ENCODE assay signal across 22 cellular contexts in genomic region chr21:40852563-40852962, GRCh38. TPM values are rescaled to one million over a fixed set of nuclear protein-coding genes. Genes with fewer than 3 reads are reported as not detected.
"Had no signal": no experiment of that assay in that cellular context is flagged by ENCODE, and none has a peak within 500 bp of the region (broad histone marks: within the 10 kb centered on the region; RNA-seq: fewer than 3 reads in every experiment).

No MANE protein-coding gene starts in this region.

- H3K36me3 Mint-ChIP-seq: activated naive CD8-positive, alpha-beta T cell treated with anti-CD3 and anti-CD28 coated beads for 36 hours had no signal

- H3K4me1 ChIP-seq: body of pancreas, colonic mucosa, right atrium auricular region, transverse colon had no signal

- H3K27ac Mint-ChIP-seq: activated CD8-positive, alpha-beta T cell treated with anti-CD3 and anti-CD28 coated beads for 36 hours; activated naive CD8-positive, alpha-beta T cell treated with anti-CD3 and anti-CD28 coated beads for 36 hours; nephron had no signal

- DNase-seq: activated CD4-positive, alpha-beta T cell treated with anti-CD3 and anti-CD28 coated beads for 4 hours; activated CD8-positive, alpha-beta T cell treated with anti-CD3 and anti-CD28 coated beads for 36 hours; activated naive CD8-positive, alpha-beta T cell treated with anti-CD3 and anti-CD28 coated beads for 36 hours; activated T-cell treated with anti-CD3 and anti-CD28 coated beads, Interleukin-2, amount 50 U/mL, for 4 hours; amygdala; body of pancreas; central memory CD4-positive, alpha-beta T cell; colonic mucosa; occipital lobe; stimulated activated CD4-positive, alpha-beta T cell treated with anti-CD3 and anti-CD28 coated beads, Interleukin-4, amount 100 ng/mL, for 24 hours; stimulated activated naive CD4-positive, alpha-beta T cell; substantia nigra; T-helper 1 cell; T1000; transverse colon had no signal

- H3K27me3 ChIP-seq: colonic mucosa, right atrium auricular region had no signal

- H3K4me3 ChIP-seq: body of pancreas, colonic mucosa, hepatocyte, right atrium auricular region, skin epidermis, transverse colon had no signal

- H3K9me3 ChIP-seq: body of pancreas, colonic mucosa, right atrium auricular region, transverse colon had no signal

- H3K4me1 Mint-ChIP-seq: activated naive CD8-positive, alpha-beta T cell treated with anti-CD3 and anti-CD28 coated beads for 36 hours had no signal

- H3K9me3 Mint-ChIP-seq: activated CD8-positive, alpha-beta T cell treated with anti-CD3 and anti-CD28 coated beads for 36 hours; activated naive CD8-positive, alpha-beta T cell treated with anti-CD3 and anti-CD28 coated beads for 36 hours; activated T-cell treated with anti-CD3 and anti-CD28 coated beads, Interleukin-2, amount 50 U/mL, for 4 hours had no signal

- H3K36me3 ChIP-seq: colonic mucosa, right atrium auricular region, transverse colon had no signal

- H3K4me3 Mint-ChIP-seq: activated CD8-positive, alpha-beta T cell treated with anti-CD3 and anti-CD28 coated beads for 36 hours; activated naive CD8-positive, alpha-beta T cell treated with anti-CD3 and anti-CD28 coated beads for 36 hours; activated T-cell treated with anti-CD3 and anti-CD28 coated beads, Interleukin-2, amount 50 U/mL, for 4 hours; nephron had no signal

- H3K27ac ChIP-seq: body of pancreas, colonic mucosa, hepatocyte, right atrium auricular region, skin epidermis, transverse colon had no signal

RNA-seq across cellular contexts. Expression of gene DSCAM, which starts 5.6 kb away (rescaled TPM):
- total RNA-seq: activated CD8-positive, alpha-beta T cell treated with anti-CD3 and anti-CD28 coated beads for 36 hours; activated naive CD8-positive, alpha-beta T cell treated with anti-CD3 and anti-CD28 coated beads for 36 hours; activated T-cell treated with anti-CD3 and anti-CD28 coated beads, Interleukin-2, amount 50 U/mL, for 4 hours; esophagus mucosa; glomerular endothelial cell; mesenteric fat pad; right atrium auricular region had no signal
- polyA plus RNA-seq: hepatocyte had no signal
